1 cellular context compared by ENCODE assay signal in genomic region chr6:81054011-81054410, GRCh38.
TF ChIP-seq lines count a peak whose summit lies in the region.

No MANE protein-coding gene starts in this region.

TF ChIP-seq in H1, 55 proteins besides CTCF, POLR2A, EP300 and RAD21 (continued from another document):
- TF ChIP-seq CHD7 (IDR thresholded peaks at IDR 0.05; ENCODE audit: insufficient replicate concordance, low read length) (no peak), BRCA1 (IDR thresholded peaks at IDR 0.05; ENCODE audit: low read depth, low read length) (no peak), E2F6 (IDR thresholded peaks at IDR 0.05) (no peak), BCL11A (IDR thresholded peaks at IDR 0.05; ENCODE audit: low read depth in 2 of 2, low read length in 2 of 2) (no peak), HDAC6 (IDR thresholded peaks at IDR 0.05; ENCODE audit: low read depth, low read length) (no peak), MAX (IDR thresholded peaks at IDR 0.05) (no peak), POU5F1 (IDR thresholded peaks at IDR 0.05; ENCODE audit: low read depth, low read length) (no peak), CEBPB (IDR thresholded peaks at IDR 0.05; ENCODE audit: low read depth, low read length) (no peak), YY1 (IDR thresholded peaks at IDR 0.05; ENCODE audit: low read depth, low read length) (no peak), SIN3A (conservative IDR thresholded peaks at IDR 0.05 in 1 of 2, IDR thresholded peaks at IDR 0.05 in 1 of 2; ENCODE audit: low read depth in 1 of 2, low read length in 2 of 2) (no peak), CREB1 (IDR thresholded peaks at IDR 0.05) (no peak)
TF ChIP-seq in H1: peak in this region for 0.
